8 cellular contexts compared by ENCODE assay signal in genomic region chr6:150865406-150866146, GRCh38. TPM values are rescaled to one million over a fixed set of nuclear protein-coding genes. Genes with fewer than 3 reads are reported as not detected.
DNase-seq lines count a peak whose midpoint lies in the region; ATAC-seq and TF ChIP-seq lines count a peak whose summit lies in the region.

TSS of gene MTHFD1L (plus strand) at chr6:150865702. CDS start at chr6:150865823, 121 bp downstream.

- H3K27me3 ChIP-seq in Caco-2 (replicated peaks; ENCODE audit: control insufficient read depth, insufficient read depth, low read length) (no peaks in the 10 kb centered on the region), Panc1 (ENCODE audit: control insufficient read depth, insufficient read depth, low read length) (no peaks in the 10 kb centered on the region)

- peak within 1 kb of the TSS; percentile 91 for H3K27ac ChIP-seq in Panc1 (ENCODE audit: low read length)

- peak within 1 kb of the TSS; percentile 85 for H3K4me3 ChIP-seq in Caco-2 (ENCODE audit: low read depth, low read length)
- peak within 1 kb of the TSS; percentile 59 to 91 for H3K4me3 ChIP-seq in Panc1 (ENCODE audit: low read depth in 2 of 2, low read length in 2 of 2)
- peak within 1 kb of the TSS; percentile 77 for H3K4me3 ChIP-seq in fibroblast of mammary gland (ENCODE audit: control insufficient read depth, low read depth, low read length)

- H3K9me3 Mint-ChIP-seq in Caco-2 (ENCODE audit: unreplicated experiment) = no peaks in the 10 kb centered on the region
- no peaks in the 10 kb centered on the region for H3K9me3 Mint-ChIP-seq in natural killer cell

- intact Hi-C loops in Caco-2 (cut with micrococcal nuclease; ENCODE audit: unreplicated experiment) = loop anchor here (1.0 to 5.0 kb wide), 3 partner anchors 8 to 448 kb away; no protein-coding TSS in a partner anchor
- intact Hi-C loops in Panc1 (cut with micrococcal nuclease; ENCODE audit: unreplicated experiment) = no loop called here
- intact Hi-C loops in natural killer cell (cut with micrococcal nuclease) = no loop called here

- H3K36me3 Mint-ChIP-seq in Caco-2 (ENCODE audit: insufficient read depth, unreplicated experiment) (peaks cover 15% of the 10 kb centered on the region), natural killer cell (no peaks in the 10 kb centered on the region)

- TF ChIP-seq CTCF in Caco-2 (IDR thresholded peaks at IDR 0.05; ENCODE audit: insufficient read depth in 1 of 2, low read depth in 1 of 2, low read length in 1 of 2, severe bottlenecking in 1 of 2, unreplicated experiment in 1 of 2) (peak in 1 of 2 experiments; percentile 55), Panc1 (IDR thresholded peaks at IDR 0.05) (peak; percentile 92), fibroblast of mammary gland (conservative IDR thresholded peaks at IDR 0.05; ENCODE audit: control insufficient read depth, insufficient read depth, low read depth, low read length) (no peak), natural killer cell (IDR thresholded peaks at IDR 0.05) (peak; percentile 28)

- H3K9me3 ChIP-seq in Caco-2 (no peaks in the 10 kb centered on the region), Panc1 (ENCODE audit: control insufficient read depth, insufficient read depth, low read depth, low read length) (no peaks in the 10 kb centered on the region)

- no TSS peak for BruUV-seq in Caco-2 (replicated peaks; lab: Mats Ljungman, UMichigan)
- no TSS peak for BruUV-seq in Panc1 (replicated peaks; lab: Mats Ljungman, UMichigan)

- in situ Hi-C loops in Panc1 (cut with HindIII; ENCODE audit: low pct_unique_long_range_greater_than_20kb, low sequenced_read_pairs) = no loop called here

- no peaks in the 10 kb centered on the region for H3K4me1 Mint-ChIP-seq in Caco-2 (ENCODE audit: low read depth, unreplicated experiment)
- peaks cover 7 to 14% of the 10 kb centered on the region in 2 donors for H3K4me1 Mint-ChIP-seq in natural killer cell

- POLR2A ChIA-PET in Caco-2 (lab: Charles Lee) = interaction anchor here (0.6 to 1.0 kb wide), 2 partner anchors 16 to 17 kb away, joined by 4 to 9 read pairs; no protein-coding TSS in a partner anchor
- POLR2A ChIA-PET in Panc1 (lab: Charles Lee) = no interaction called here

- DNase-seq in Caco-2 (peak; percentile 81 to 88), Panc1 (ENCODE audit: low read depth, low spot score) (no peak), fibroblast of mammary gland (ENCODE audit: low read depth) (peak; percentile 87), natural killer cell (peak; percentile 44)
- DNase-seq in activated T-helper 1 cell treated with anti-CD3 and anti-CD28 coated beads, Interleukin-2, amount 50 U/mL, for 16 hours (ENCODE audit: low read depth in 1 of 2, low spot score in 1 of 2) = peak; percentile 38 to 61
- peak; percentile 71 for DNase-seq in stimulated activated naive CD4-positive, alpha-beta T cell treated with Interleukin-2 at 50 U/mL for 16 hours (lab: John Stamatoyannopoulos, UW)

- H3K4me3 Mint-ChIP-seq in Caco-2 (ENCODE audit: unreplicated experiment) (peak within 1 kb of the TSS; percentile 94), natural killer cell (peak within 1 kb of the TSS; percentile 75)

- H3K27me3 Mint-ChIP-seq in Caco-2 (ENCODE audit: insufficient read depth, unreplicated experiment) (no peaks in the 10 kb centered on the region), natural killer cell (ENCODE audit: low read depth in 2 of 2) (peaks cover 18 to 20% of the 10 kb centered on the region in 2 donors)

- H3K27ac Mint-ChIP-seq in Caco-2 (ENCODE audit: unreplicated experiment) (peak within 1 kb of the TSS; percentile 73), natural killer cell (peak within 1 kb of the TSS in 1 of 2 donors; percentile 38)

- CTCF ChIA-PET in Caco-2 (lab: Charles Lee) (interaction anchor here (0.6 to 1.2 kb wide), 4 partner anchors 16 to 48 kb away, joined by 3 to 6 read pairs (median 5); no protein-coding TSS in a partner anchor), Panc1 (lab: Charles Lee) (no interaction called here)

- H3K4me1 ChIP-seq in Caco-2 (no peaks in the 10 kb centered on the region), Panc1 (ENCODE audit: control insufficient read depth, insufficient read depth, low read length) (0 out of 2 replicates have a peak, but pooled peaks cover 2% of the 10 kb centered on the region)

- H3K36me3 ChIP-seq in Caco-2 (ENCODE audit: control insufficient read depth, insufficient read depth, low read length) (no peaks in the 10 kb centered on the region), Panc1 (ENCODE audit: control insufficient read depth, insufficient read depth, low read length) (no peaks in the 10 kb centered on the region)

- ATAC-seq in GM19438 (IDR thresholded peaks at IDR 0.05; ENCODE audit: low read depth, unreplicated experiment) (peak; percentile 67), HG03565 (IDR thresholded peaks at IDR 0.05; ENCODE audit: unreplicated experiment) (peak; percentile 59), Panc1 (peak; percentile 89), natural killer cell (peak; percentile 76 to 81 (median 79))

RNA-seq across cellular contexts. Expression of gene MTHFD1L, which starts in this region (rescaled TPM):
- 101 and 102 TPM in 2 replicates for total RNA-seq in Caco-2 (2022)
- total RNA-seq in Panc1 (2021; ENCODE audit: unreplicated experiment) = 76.2 TPM
- polyA plus RNA-seq in Panc1 (2012; ENCODE audit: insufficient read length) = 45.2 TPM
- 1 to 10 TPM; 3.8 to 4.5 (median 4.3) TPM for total RNA-seq in natural killer cell

Comparison
In these comparisons a context has a peak if more than half of its experiments do, and no peak if none do; other contexts are left out.
1. RNA of gene MTHFD1L (total RNA-seq): 101 to 102 TPM in Caco-2 and 76.2 TPM in Panc1 (single experiment); 3.8 to 4.5 TPM in natural killer cell; every median in the first group is over 10 times any median in the second.
2. Peak in every context shown above with its lines, with median percentiles within 50 percentile points of each other: H3K4me3 ChIP-seq and ATAC-seq.